In genomic region chr11:124799384-124800225, GRCh38 we compare ENCODE assay signal across 9 cellular contexts. TPM values are rescaled to one million over a fixed set of nuclear protein-coding genes. Genes with fewer than 3 reads are reported as not detected.
DNase-seq lines count a peak whose midpoint lies in the region; ATAC-seq and FAIRE-seq lines count a peak whose summit lies in the region.
"Had no signal": no experiment of that assay in that cellular context is flagged by ENCODE, and none has a peak within 500 bp of the region (broad histone marks: within the 10 kb centered on the region; RNA-seq: fewer than 3 reads in every experiment).

No MANE protein-coding gene starts in this region.

- peak; percentile 58 for DNase-seq in GF-D8 (lab: John Stamatoyannopoulos, UW)
- DNase-seq in LHCN-M2 (ENCODE audit: low read depth) = peak; percentile 28
- DNase-seq in activated CD4-positive, alpha-beta T cell treated with anti-CD3 and anti-CD28 coated beads, Interleukin-2, amount 50 U/mL, for 1 hour = peak; percentile 45
- peak; percentile 79 for DNase-seq in ecto neural progenitor cell (ENCODE audit: low spot score)
- DNase-seq in memory B cell (ENCODE audit: low spot score in 2 of 2) = peak; percentile 21 to 40
- peak; percentile 63 for DNase-seq in stimulated activated CD8-positive, alpha-beta memory T cell treated with anti-CD3 and anti-CD28 coated beads, Interleukin-4, amount 100 ng/mL, for 48 hours
- no peak for DNase-seq in RCC 7860 (ENCODE audit: low spot score)

- peaks cover 3% of the 10 kb centered on the region for H3K36me3 Mint-ChIP-seq in memory B cell

- H3K4me3 Mint-ChIP-seq in memory B cell = peak overlapping the region; percentile 88

- FAIRE-seq in RCC 7860 (lab: Jason Lieb, UNC) = no peak
- FAIRE-seq: islet of Langerhans had no signal

- no peaks in the 10 kb centered on the region for H3K27me3 Mint-ChIP-seq in memory B cell

- ATAC-seq in GM21723 (IDR thresholded peaks at IDR 0.05; ENCODE audit: unreplicated experiment) = peak; percentile 48
- ATAC-seq in memory B cell (ENCODE audit: low read depth) = peak; percentile 57

- H3K9me3 Mint-ChIP-seq in memory B cell = no peaks in the 10 kb centered on the region

- peaks cover 11% of the 10 kb centered on the region for H3K4me1 Mint-ChIP-seq in memory B cell

- H3K27ac Mint-ChIP-seq in memory B cell = peak overlapping the region; percentile 87

RNA-seq across cellular contexts. Expression of gene MSANTD2, which starts 0.6 kb away (rescaled TPM):
- 12.3 and 15.4 TPM in 2 replicates for total RNA-seq in LHCN-M2 (2014; rRNA removed)
- polyA plus RNA-seq in LHCN-M2 (2012) = 2.4 TPM

RNA-seq across cellular contexts. Expression of gene ESAM, which starts 37.5 kb away (rescaled TPM):
- 0.06 TPM in 2 replicates for total RNA-seq in LHCN-M2 (2014; rRNA removed)
- 0.09 TPM for polyA plus RNA-seq in LHCN-M2 (2012)

RNA-seq across cellular contexts. Expression of gene VSIG2, which starts 47.5 kb away (rescaled TPM):
- total RNA-seq in LHCN-M2 (2014; rRNA removed) = not detected in 2 replicates
- not detected for polyA plus RNA-seq in LHCN-M2 (2012)

RNA-seq across cellular contexts. Expression of gene NRGN, which starts 59.9 kb away (rescaled TPM):
- total RNA-seq in LHCN-M2 (2014; rRNA removed) = 2.4 and 3.8 TPM in 2 replicates
- polyA plus RNA-seq in LHCN-M2 (2012) = 7.9 TPM
